22 cellular contexts compared by ENCODE assay signal in genomic region chr17:5958850-5959249, GRCh38.
"Had no signal": no experiment of that assay in that cellular context is flagged by ENCODE, and none has a peak within 500 bp of the region (broad histone marks: within the 10 kb centered on the region; RNA-seq: fewer than 3 reads in every experiment).

No MANE protein-coding gene starts in this region.

- ATAC-seq: HepG2, Panc1 had no signal

- H3K4me2 ChIP-seq: SK-N-SH had no signal

- DNase-seq: IMR-90, Karpas-422, KG1, MV-4-11, NCI-H1048, NCI-H1105 treated with DMSO at 0.1 percent for 48 hours, NCI-H1417 treated with DMSO at 0.1 percent for 48 hours, NCI-H146, NCI-H1694 treated with DMSO at 0.1 percent for 48 hours, NCI-H1930, NCI-H2081, NCI-H2107, NCI-H2227 treated with DMSO at 0.1 percent for 48 hours, NCI-H524, NCI-H526 treated with DMSO at 0.1 percent for 48 hours, NCI-H748 treated with DMSO at 0.1 percent for 48 hours, SHP77, SK-N-SH, SW 1271 had no signal

- H3K9me3 ChIP-seq: SK-N-SH had no signal

- H3K9ac ChIP-seq: SK-N-SH had no signal

- H3K27ac ChIP-seq: RWPE1 had no signal
